8 cellular contexts compared by ENCODE assay signal in genomic region chr17:39927928-39928867, GRCh38. TPM values are rescaled to one million over a fixed set of nuclear protein-coding genes. Genes with fewer than 3 reads are reported as not detected.
A peak's percentile ranks its signal among the peaks of the same experiment; 100 is the strongest.
DNase-seq lines count a peak whose midpoint lies in the region; ATAC-seq and TF ChIP-seq lines count a peak whose summit lies in the region.

No MANE protein-coding gene starts in this region.

- no CpG with 5 or more reads among the region's 17 CpGs for WGBS in neuronal stem cell (ENCODE audit: extremely low coverage in 2 of 2, insufficient read length in 2 of 2, insufficient replicate concordance in 1 of 2), 2 donors

- peak overlapping the region; percentile 97 for H3K27ac Mint-ChIP-seq in T-helper 17 cell

- H3K4ac ChIP-seq in neuronal stem cell (ENCODE audit: low read length): no peak overlapping the region

- peaks cover 26% of the 10 kb centered on the region for H3K4me1 Mint-ChIP-seq in T-helper 17 cell

- H3K14ac ChIP-seq in neuronal stem cell (ENCODE audit: low read length): no peak overlapping the region

- peak overlapping the region; percentile 48 for H3K27ac ChIP-seq in neuronal stem cell (replicated peaks; ENCODE audit: low read length)

- H3K9me3 ChIP-seq in T-helper 17 cell (ENCODE audit: control insufficient read depth, low read length, poor library complexity, severe bottlenecking) (no peaks in the 10 kb centered on the region), neuronal stem cell (replicated peaks in 1 of 2; ENCODE audit: control insufficient read depth in 2 of 2, insufficient read depth in 1 of 2, low read depth in 1 of 2, low read length in 2 of 2) (peaks cover 0 to 2% of the 10 kb centered on the region in 2 donors)

- H3K36me3 Mint-ChIP-seq in T-helper 17 cell (ENCODE audit: low read depth): peaks cover 6% of the 10 kb centered on the region

- no peak overlapping the region for H3K23ac ChIP-seq in neuronal stem cell (ENCODE audit: low read depth, low read length, poor library complexity)

- no peak overlapping the region for H4K8ac ChIP-seq in neuronal stem cell (ENCODE audit: low read depth, low read length)

- H3K4me2 ChIP-seq in neuronal stem cell (ENCODE audit: insufficient read depth, low read length, poor library complexity, severe bottlenecking): peak overlapping the region; percentile 59

- no peaks in the 10 kb centered on the region for H3K27me3 ChIP-seq in neuronal stem cell (ENCODE audit: control insufficient read depth in 3 of 3, insufficient read depth in 3 of 3, low read depth in 1 of 3, low read length in 3 of 3)

- peak overlapping the region; percentile 64 for H3K9ac ChIP-seq in neuronal stem cell (ENCODE audit: low read depth, low read length, poor library complexity)

- H3K79me1 ChIP-seq in neuronal stem cell (ENCODE audit: low read depth, low read length): peaks cover 12% of the 10 kb centered on the region

- H2AK5ac ChIP-seq in neuronal stem cell (ENCODE audit: low read depth, low read length): no peak overlapping the region

- no peak overlapping the region for H4K91ac ChIP-seq in neuronal stem cell (ENCODE audit: low read depth, low read length, poor library complexity)

- H3K4me3 Mint-ChIP-seq in T-helper 17 cell: peak overlapping the region; percentile 94

- H3K36me3 ChIP-seq in neuronal stem cell (replicated peaks in 1 of 2; ENCODE audit: control insufficient read depth in 2 of 2, insufficient read depth in 2 of 2, low read length in 2 of 2): peaks cover 8 to 15% of the 10 kb centered on the region in 2 donors

- no peaks in the 10 kb centered on the region for H3K27me3 Mint-ChIP-seq in T-helper 17 cell

- H3K4me3 ChIP-seq in GM12864 (ENCODE audit: low read depth, low read length): peak overlapping the region; percentile 63
- H3K4me3 ChIP-seq in fibroblast of pulmonary artery (replicated peaks; ENCODE audit: low read depth, low read length): peak overlapping the region; percentile 83
- peak overlapping the region; percentile 62 to 82 for H3K4me3 ChIP-seq in neuronal stem cell (ENCODE audit: low read length in 2 of 2)

- no peak overlapping the region for H2BK5ac ChIP-seq in neuronal stem cell (ENCODE audit: low read length)

- no peak overlapping the region for H2BK120ac ChIP-seq in neuronal stem cell (ENCODE audit: low read depth, low read length)

- no peak overlapping the region for H2BK12ac ChIP-seq in neuronal stem cell (ENCODE audit: low read length)

- peak overlapping the region; percentile 42 for H3K18ac ChIP-seq in neuronal stem cell (ENCODE audit: low read length)

- peak overlapping the region; percentile 96 for H2AFZ ChIP-seq in neuronal stem cell (ENCODE audit: low read length)

- no peak overlapping the region for H2BK15ac ChIP-seq in neuronal stem cell (ENCODE audit: low read length)

- H3K4me1 ChIP-seq in neuronal stem cell (ENCODE audit: control insufficient read depth in 2 of 2, insufficient read depth in 1 of 2, low read depth in 1 of 2, low read length in 2 of 2): peaks cover 6 to 13% of the 10 kb centered on the region in 2 donors

- DNase-seq in GM12864 (ENCODE audit: low read depth): no peak
- DNase-seq in T-helper 17 cell: no peak
- no peak for DNase-seq in fibroblast of pulmonary artery (ENCODE audit: low read depth)
- no peak for DNase-seq in neuronal stem cell (ENCODE audit: low spot score)
- no peak for DNase-seq in NCI-H187 treated with DMSO at 0.1 percent for 48 hours (lab: John Stamatoyannopoulos, UW)
- DNase-seq in hippocampal formation (lab: John Stamatoyannopoulos, UW): no peak

- ATAC-seq in HG02852 (IDR thresholded peaks at IDR 0.05; ENCODE audit: unreplicated experiment): peak; percentile 13
- no peak for ATAC-seq in T-helper 17 cell
- no peak for ATAC-seq in HG03108 (IDR thresholded peaks at IDR 0.05; ENCODE audit: unreplicated experiment)

- TF ChIP-seq CTCF in GM12864 (IDR thresholded peaks at IDR 0.05; ENCODE audit: low read depth, low read length, missing control alignments): no peak
- TF ChIP-seq CTCF in fibroblast of pulmonary artery (IDR thresholded peaks at IDR 0.05; ENCODE audit: low read length, missing control alignments): no peak

RNA-seq across cellular contexts. Expression of gene LRRC3C, which starts 0.7 kb away (rescaled TPM):
- total RNA-seq in T-helper 17 cell: not detected
- polyA plus RNA-seq in neuronal stem cell (2013, experiment 1 of 2): 0.14 TPM
- polyA plus RNA-seq in neuronal stem cell (2013, experiment 2 of 2): 0.19 TPM

RNA-seq across cellular contexts. Expression of gene ORMDL3, which starts 0.8 kb away (rescaled TPM):
- 10 to 100 TPM; 76.0 to 88.9 TPM for total RNA-seq in T-helper 17 cell
- 103 TPM for polyA plus RNA-seq in neuronal stem cell (2013, experiment 1 of 2)
- 107 TPM for polyA plus RNA-seq in neuronal stem cell (2013, experiment 2 of 2)

RNA-seq across cellular contexts. Expression of gene GSDMB, which starts 9.8 kb away (rescaled TPM):
- 10 to 100 TPM; 17.2 to 28.6 TPM for total RNA-seq in T-helper 17 cell
- 15.5 TPM for polyA plus RNA-seq in neuronal stem cell (2013, experiment 1 of 2)
- polyA plus RNA-seq in neuronal stem cell (2013, experiment 2 of 2): 13.2 TPM

RNA-seq across cellular contexts. Expression of gene GSDMA, which starts 34.6 kb away (rescaled TPM):
- total RNA-seq in T-helper 17 cell: under 1 TPM in 1 of 2 donors, not detected in 1; 0.26 TPM
- polyA plus RNA-seq in neuronal stem cell (2013, experiment 1 of 2): not detected
- polyA plus RNA-seq in neuronal stem cell (2013, experiment 2 of 2): not detected

RNA-seq across cellular contexts. Expression of gene PSMD3, which starts 52.4 kb away (rescaled TPM):
- 10 to 100 TPM; 51.8 to 63.9 TPM for total RNA-seq in T-helper 17 cell
- polyA plus RNA-seq in neuronal stem cell (2013, experiment 1 of 2): 102 TPM
- 99.7 TPM for polyA plus RNA-seq in neuronal stem cell (2013, experiment 2 of 2)
